In the genomic region with DNA sequence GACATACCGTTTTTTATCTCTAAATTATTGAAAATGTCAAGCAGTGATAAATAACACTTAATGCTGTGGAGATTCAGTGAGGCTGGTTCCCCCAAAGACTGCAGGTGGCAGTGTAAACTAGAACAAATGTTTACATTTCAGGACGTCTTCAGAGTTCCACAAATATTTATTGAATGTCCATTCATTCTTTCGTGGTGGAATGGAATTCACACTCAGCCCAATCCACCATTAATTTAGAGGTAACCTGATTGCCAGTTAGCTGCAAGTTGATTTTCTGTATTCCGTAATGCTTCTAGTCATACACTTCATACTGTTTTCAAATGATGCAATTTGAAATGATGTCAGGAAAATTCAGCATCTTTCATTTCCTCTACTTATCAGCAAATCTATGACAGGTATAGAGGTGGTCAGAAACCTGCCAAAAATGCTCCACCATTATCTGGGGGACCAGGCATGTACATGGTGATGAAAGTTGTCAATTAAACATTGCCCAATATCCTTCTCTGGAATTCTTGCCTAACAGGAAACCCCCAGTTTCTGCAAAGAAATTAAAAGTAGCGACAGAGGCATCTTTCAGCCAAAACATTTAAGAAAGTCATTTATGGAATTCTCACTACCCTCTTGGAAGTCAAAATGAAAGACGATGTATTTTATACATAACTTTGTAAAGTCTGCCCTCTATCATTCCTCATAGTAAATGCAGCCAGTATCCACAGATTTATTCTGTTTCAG, we compare ENCODE assay signal across 9 cellular contexts.
DNase-seq lines count a peak whose midpoint lies in the region; ATAC-seq and TF ChIP-seq lines count a peak whose summit lies in the region.
"Had no signal": no experiment of that assay in that cellular context is flagged by ENCODE, and none has a peak within 500 bp of the region (broad histone marks: within the 10 kb centered on the region; RNA-seq: fewer than 3 reads in every experiment).

No MANE protein-coding gene starts in this region.

- H3K9me3 Mint-ChIP-seq in activated CD8-positive, alpha-beta T cell treated with anti-CD3 and anti-CD28 coated beads, Interleukin-2, amount 10 ng/mL, durations not matched to agents 7 days and 5 days (ENCODE audit: insufficient read depth), result peaks cover 3% of the 10 kb centered on the region

- H3K4me1 ChIP-seq in tibial nerve, result peaks cover 0 to 7% (median 0%) of the 10 kb centered on the region in 4 donors

- CTCF ChIA-PET in AG04449 (lab: Yijun Ruan, JAX), result interaction anchor here (0.7 to 5.0 kb wide), 31 partner anchors 9 to 894 kb away, joined by 3 to 118 read pairs (median 4); no protein-coding TSS in a partner anchor
- CTCF ChIA-PET in activated CD8-positive, alpha-beta T cell treated with anti-CD3 and anti-CD28 coated beads, Interleukin-2, amount 10 ng/mL, durations not matched to agents 7 days and 5 days (lab: Charles Lee), result interaction anchor here (1.0 to 2.4 kb wide), 9 partner anchors 22 to 280 kb away, joined by 3 to 17 read pairs (median 3); a partner anchor contains a TSS

- POLR2A ChIA-PET in AG04449 (lab: Yijun Ruan, JAX), result no interaction called here
- POLR2A ChIA-PET in activated CD8-positive, alpha-beta T cell treated with anti-CD3 and anti-CD28 coated beads, Interleukin-2, amount 10 ng/mL, durations not matched to agents 7 days and 5 days (lab: Charles Lee), result no interaction called here

- DNase-seq in AG04449 (ENCODE audit: low read depth, low spot score) (peak; percentile 36), G401 (ENCODE audit: low spot score) (peak; percentile 30), MV-4-11 (lab: John Stamatoyannopoulos, UW) (peak; percentile 19), inferior parietal cortex (ENCODE audit: extremely low spot score) (peak; percentile 62), tibial nerve (ENCODE audit: low spot score in 2 of 2) (peak in 1 of 2 donors; percentile 15), T-helper 9 cell (no peak)
- peak; percentile 37 for DNase-seq in activated CD8-positive, alpha-beta T cell treated with anti-CD3 and anti-CD28 coated beads, Interleukin-2, amount 10 ng/mL, durations not matched to agents 7 days and 5 days

- no peak overlapping the region for H3K27ac Mint-ChIP-seq in activated CD8-positive, alpha-beta T cell treated with anti-CD3 and anti-CD28 coated beads, Interleukin-2, amount 10 ng/mL, durations not matched to agents 7 days and 5 days
- H3K27ac Mint-ChIP-seq: IgD-negative memory B cell had no signal

- no peak overlapping the region for H3K27ac ChIP-seq in tibial nerve

- H3K4me1 Mint-ChIP-seq in activated CD8-positive, alpha-beta T cell treated with anti-CD3 and anti-CD28 coated beads, Interleukin-2, amount 10 ng/mL, durations not matched to agents 7 days and 5 days (ENCODE audit: low read depth), result peaks cover 5% of the 10 kb centered on the region

- H3K27me3 ChIP-seq in tibial nerve, result no peaks in the 10 kb centered on the region

- TF ChIP-seq EP300 in tibial nerve (IDR thresholded peaks at IDR 0.05), result no peak

- 10 to 13% methylated on average over 6 of the region's 6 CpGs for WGBS in tibial nerve, 2 donors

- H3K9me3 ChIP-seq in tibial nerve, result peaks cover 0 to 20% (median 5%) of the 10 kb centered on the region in 4 donors

- H3K36me3 Mint-ChIP-seq in activated CD8-positive, alpha-beta T cell treated with anti-CD3 and anti-CD28 coated beads, Interleukin-2, amount 10 ng/mL, durations not matched to agents 7 days and 5 days (ENCODE audit: low read depth), result no peaks in the 10 kb centered on the region
- H3K36me3 Mint-ChIP-seq: IgD-negative memory B cell had no signal

- H3K4me3 ChIP-seq in AG04449 (ENCODE audit: low read depth, low read length), result peak overlapping the region; percentile 28
- H3K4me3 ChIP-seq in tibial nerve, result peak overlapping the region in 1 of 4 donors; percentile 8

- no peaks in the 10 kb centered on the region for H3K36me3 ChIP-seq in tibial nerve

- in situ Hi-C loops in G401 (cut with HindIII; ENCODE audit: low sequenced_read_pairs), result no loop called here

- H3K4me3 Mint-ChIP-seq in activated CD8-positive, alpha-beta T cell treated with anti-CD3 and anti-CD28 coated beads, Interleukin-2, amount 10 ng/mL, durations not matched to agents 7 days and 5 days, result peak overlapping the region; percentile 17

- no peak for ATAC-seq in activated CD8-positive, alpha-beta T cell treated with anti-CD3 and anti-CD28 coated beads, Interleukin-2, amount 10 ng/mL, durations not matched to agents 7 days and 5 days
- no peak for ATAC-seq in HG03354 (IDR thresholded peaks at IDR 0.05; ENCODE audit: poor library complexity, severe bottlenecking, unreplicated experiment)

- TF ChIP-seq CTCF in AG04449 (IDR thresholded peaks at IDR 0.05; ENCODE audit: insufficient read depth, low read length, missing control alignments), result peak; percentile 24
- peak; percentile 28 to 56 (median 38) for TF ChIP-seq CTCF in tibial nerve (IDR thresholded peaks at IDR 0.05)

- TF ChIP-seq POLR2A in tibial nerve (IDR thresholded peaks at IDR 0.05), result no peak

- H3K27me3 Mint-ChIP-seq in activated CD8-positive, alpha-beta T cell treated with anti-CD3 and anti-CD28 coated beads, Interleukin-2, amount 10 ng/mL, durations not matched to agents 7 days and 5 days (ENCODE audit: low read depth), result peaks cover 14% of the 10 kb centered on the region
